7 cellular contexts compared by ENCODE assay signal in the genomic region with DNA sequence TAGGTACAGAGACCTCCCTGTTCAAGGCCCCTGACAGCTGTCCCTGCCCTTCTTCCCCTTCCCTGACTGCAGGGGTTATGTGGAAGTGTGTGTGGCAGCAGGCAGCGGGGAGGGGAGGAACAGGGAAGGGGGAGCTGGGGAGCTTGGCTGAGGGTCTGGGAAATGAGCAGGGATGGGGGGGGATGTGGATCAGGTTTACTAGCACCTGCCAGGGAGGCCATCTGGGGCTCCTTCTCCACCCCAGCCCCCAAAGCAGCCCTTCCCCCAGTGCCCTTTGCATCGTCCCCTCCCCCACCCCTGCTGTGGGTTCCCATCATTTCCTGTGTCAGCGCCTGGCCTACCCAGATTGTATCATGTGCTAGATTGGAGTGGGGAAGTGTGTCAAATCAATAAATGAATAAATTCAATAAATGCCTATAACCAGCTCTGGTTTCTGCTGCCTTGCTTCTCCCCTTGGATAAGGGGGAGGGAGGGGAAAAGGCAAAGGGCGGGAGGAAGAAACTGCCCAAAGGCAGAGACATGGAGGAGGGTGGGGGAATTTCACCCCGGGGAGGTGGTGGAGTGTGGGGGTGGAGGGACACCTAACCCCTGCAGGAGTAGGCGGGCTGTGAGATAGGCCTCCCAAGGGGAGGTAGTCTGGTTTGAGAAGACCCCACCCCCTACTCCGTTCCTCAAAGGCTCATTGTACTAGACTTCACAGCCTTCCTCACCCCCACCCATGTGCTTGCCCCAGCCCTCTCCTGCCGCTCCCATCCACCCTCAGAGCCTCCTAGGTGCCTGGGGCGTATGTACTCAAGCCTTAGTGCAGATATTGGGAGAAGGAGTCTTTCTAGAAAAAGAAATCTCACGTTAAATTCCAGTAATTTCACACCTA. TPM values are rescaled to one million over a fixed set of nuclear protein-coding genes. Genes with fewer than 3 reads are reported as not detected.
DNase-seq lines count a peak whose midpoint lies in the region; ATAC-seq, FAIRE-seq and TF ChIP-seq lines count a peak whose summit lies in the region.

No MANE protein-coding gene starts in this region.

- peaks cover 44% of the 10 kb centered on the region for H3K36me3 Mint-ChIP-seq in activated T-helper 2 cell treated with anti-CD3 and anti-CD28 coated beads, Interferon-gamma antibody, Interleukin-2, Interleukin-4, amounts not matched to agents 10 μg/mL and 5 μg/mL and 100 μg/mL, durations not matched to agents 14 hours and 24 hours and 36 hours (ENCODE audit: low read depth)

- H3K9me3 Mint-ChIP-seq in activated T-helper 2 cell treated with anti-CD3 and anti-CD28 coated beads, Interferon-gamma antibody, Interleukin-2, Interleukin-4, amounts not matched to agents 10 μg/mL and 5 μg/mL and 100 μg/mL, durations not matched to agents 14 hours and 24 hours and 36 hours, result no peaks in the 10 kb centered on the region

- FAIRE-seq in HepG2 (lab: Jason Lieb, UNC), result peak; percentile 44

- TF ChIP-seq CTCF in HepG2 (CRISPR knock-in tag; IDR thresholded peaks at IDR 0.05) (no peak), testis (IDR thresholded peaks at IDR 0.05) (no peak)

- no peaks in the 10 kb centered on the region for H4K20me1 ChIP-seq in HepG2 (ENCODE audit: insufficient read depth, low read length)

- TF ChIP-seq EP300 in HepG2 (IDR thresholded peaks at IDR 0.05; ENCODE audit: low read depth in 2 of 2, low read length in 2 of 2) (no peak), HepG2 (CRISPR knock-in tag; IDR thresholded peaks at IDR 0.05; ENCODE audit: borderline replicate concordance) (no peak)

- H3K4me3 ChIP-seq in HepG2 (replicated peaks in 1 of 3; ENCODE audit: insufficient read depth in 1 of 3, low read depth in 2 of 3, low read length in 3 of 3), result peak overlapping the region in 1 of 3 experiments; percentile 23; a peak in 2 of 6 replicates
- H3K4me3 ChIP-seq in thymus (ENCODE audit: low read length), result peak overlapping the region; percentile 48
- no peak overlapping the region for H3K4me3 ChIP-seq in testis

- TF ChIP-seq POLR2A in HepG2 (IDR thresholded peaks at IDR 0.05; ENCODE audit: insufficient read depth in 1 of 2, low read depth in 2 of 2, low read length in 2 of 2) (no peak), testis (IDR thresholded peaks at IDR 0.05) (no peak)

- H3K27ac Mint-ChIP-seq in activated T-helper 2 cell treated with anti-CD3 and anti-CD28 coated beads, Interferon-gamma antibody, Interleukin-2, Interleukin-4, amounts not matched to agents 10 μg/mL and 5 μg/mL and 100 μg/mL, durations not matched to agents 14 hours and 24 hours and 36 hours, result peak overlapping the region; percentile 92

- 39% methylated on average over 6 of the region's 10 CpGs for WGBS in HepG2 (ENCODE audit: low lambda C conversion rate)
- 5% methylated on average over 10 of the region's 10 CpGs for WGBS in thymus
- WGBS in testis, 2 donors, result 46 to 61% methylated on average over 6 to 10 of the region's 10 CpGs

- H3K4me2 ChIP-seq in HepG2 (ENCODE audit: low read depth, low read length), result peak overlapping the region; percentile 58

- peaks cover 59% of the 10 kb centered on the region for H3K4me1 Mint-ChIP-seq in activated T-helper 2 cell treated with anti-CD3 and anti-CD28 coated beads, Interferon-gamma antibody, Interleukin-2, Interleukin-4, amounts not matched to agents 10 μg/mL and 5 μg/mL and 100 μg/mL, durations not matched to agents 14 hours and 24 hours and 36 hours (ENCODE audit: low read depth)

- POLR2A ChIA-PET in HepG2 (lab: Yijun Ruan, JAX), result interaction anchor here (2.8 kb wide), 1 partner anchor 15 kb away, joined by 14 read pairs; a partner anchor contains a TSS

- no peaks in the 10 kb centered on the region for H3K36me3 ChIP-seq in HepG2 (replicated peaks in 1 of 2; ENCODE audit: control insufficient read depth in 1 of 2, insufficient read depth in 2 of 2, low read length in 2 of 2)
- H3K36me3 ChIP-seq in thymus (ENCODE audit: control insufficient read depth, insufficient read depth), result peaks cover 13% of the 10 kb centered on the region
- H3K36me3 ChIP-seq in testis (ENCODE audit: low read depth, missing control alignments), result no peaks in the 10 kb centered on the region

- ATAC-seq in GM21381 (IDR thresholded peaks at IDR 0.05; ENCODE audit: unreplicated experiment) (peak; percentile 42), HepG2 (peak; percentile 57)

- H3K79me2 ChIP-seq in HepG2 (ENCODE audit: insufficient read depth, low read length), result no peaks in the 10 kb centered on the region

- DNase-seq in NCI-H69 (lab: John Stamatoyannopoulos, UW), result peak; percentile 73
- DNase-seq in activated T-helper 2 cell treated with anti-CD3 and anti-CD28 coated beads, Interferon-gamma antibody, Interleukin-2, Interleukin-4, amounts not matched to agents 10 μg/mL and 5 μg/mL and 100 μg/mL, durations not matched to agents 14 hours and 24 hours and 36 hours (ENCODE audit: low spot score), result no peak
- DNase-seq in HepG2 (ENCODE audit: low spot score), result no peak
- no peak for DNase-seq in mesenteric fat pad (ENCODE audit: low spot score)
- DNase-seq in testis, result no peak

- H3K27me3 ChIP-seq in HepG2 (ENCODE audit: control insufficient read depth in 1 of 2, insufficient read depth in 2 of 2, low read length in 2 of 2), result no peaks in the 10 kb centered on the region
- H3K27me3 ChIP-seq in thymus (ENCODE audit: control insufficient read depth, insufficient read depth), result no peaks in the 10 kb centered on the region
- H3K27me3 ChIP-seq in testis, result no peaks in the 10 kb centered on the region

- no peaks in the 10 kb centered on the region for H3K27me3 Mint-ChIP-seq in activated T-helper 2 cell treated with anti-CD3 and anti-CD28 coated beads, Interferon-gamma antibody, Interleukin-2, Interleukin-4, amounts not matched to agents 10 μg/mL and 5 μg/mL and 100 μg/mL, durations not matched to agents 14 hours and 24 hours and 36 hours (ENCODE audit: low read depth)

- BruUV-seq in HepG2 (replicated peaks; lab: Mats Ljungman, UMichigan), result no TSS peak

- intact Hi-C loops in activated T-helper 2 cell treated with anti-CD3 and anti-CD28 coated beads, Interferon-gamma antibody, Interleukin-2, Interleukin-4, amounts not matched to agents 10 μg/mL and 5 μg/mL and 100 μg/mL, durations not matched to agents 14 hours and 24 hours and 36 hours (cut with micrococcal nuclease), result loop anchor here (1.0 to 5.0 kb wide), 3 partner anchors 8 to 429 kb away; a partner anchor contains a TSS
- intact Hi-C loops in HepG2 (cut with micrococcal nuclease; ENCODE audit: unreplicated experiment), result no loop called here
- intact Hi-C loops in testis (cut with DNase I; ENCODE audit: low total_unique reads), result no loop called here

- H3K27ac ChIP-seq in HepG2 (ENCODE audit: extremely low read length, insufficient read depth, low read length) (peak overlapping the region; percentile 18), thymus (ENCODE audit: low read depth) (peak overlapping the region; percentile 92), testis (peak overlapping the region in 1 of 2 donors; percentile 50)

- no peak overlapping the region for H2AFZ ChIP-seq in HepG2 (ENCODE audit: low read length)

- peaks cover 29% of the 10 kb centered on the region for H3K4me1 ChIP-seq in HepG2 (ENCODE audit: insufficient read depth, low read length)
- H3K4me1 ChIP-seq in thymus (ENCODE audit: control insufficient read depth, insufficient read depth, low read length), result peaks cover 15% of the 10 kb centered on the region
- peaks cover 10% of the 10 kb centered on the region for H3K4me1 ChIP-seq in testis

- CTCF ChIA-PET in HepG2 (lab: Yijun Ruan, JAX; ENCODE audit: low intra/inter-chr PET ratio, low total read pairs), result no interaction called here

- H3K9ac ChIP-seq in HepG2 (ENCODE audit: insufficient read depth, low read depth, low read length), result no peak overlapping the region

- H3K4me3 Mint-ChIP-seq in activated T-helper 2 cell treated with anti-CD3 and anti-CD28 coated beads, Interferon-gamma antibody, Interleukin-2, Interleukin-4, amounts not matched to agents 10 μg/mL and 5 μg/mL and 100 μg/mL, durations not matched to agents 14 hours and 24 hours and 36 hours (ENCODE audit: low read depth), result peak overlapping the region; percentile 82

- TF ChIP-seq RAD21 in HepG2 (CRISPR knock-in tag; IDR thresholded peaks at IDR 0.05), result no peak

- in situ Hi-C loops in HepG2 (cut with HindIII; ENCODE audit: extremely low pct_ligation_motif_present, low pct_unique_long_range_greater_than_20kb), result no loop called here

- no peaks in the 10 kb centered on the region for H3K9me3 ChIP-seq in HepG2 (ENCODE audit: low read length)
- no peaks in the 10 kb centered on the region for H3K9me3 ChIP-seq in thymus (ENCODE audit: control insufficient read depth)
- no peaks in the 10 kb centered on the region for H3K9me3 ChIP-seq in testis

RNA-seq across cellular contexts. Expression of a gene that starts 3.2 kb away (rescaled TPM):
- total RNA-seq in activated T-helper 2 cell treated with anti-CD3 and anti-CD28 coated beads, Interferon-gamma antibody, Interleukin-2, Interleukin-4, amounts not matched to agents 10 μg/mL and 5 μg/mL and 100 μg/mL, durations not matched to agents 14 hours and 24 hours and 36 hours, result 22.7 and 26.3 TPM in 2 replicates
- total RNA-seq in HepG2 (2016; rRNA removed; fragmentation: Illumina TruSeq; extraction: Trizol) (not detected in 2 replicates), mesenteric fat pad (2.2 TPM), testis (10 to 100 TPM in 1 of 2 donors, 1 to 10 TPM in 1; 2.8 to 13.2 TPM)
- total RNA-seq in HepG2 (2016; cell fraction: cytosol; rRNA removed; fragmentation: Illumina TruSeq; extraction: Trizol; ENCODE audit: low read depth), result not detected in 2 replicates
- not detected in 2 replicates for total RNA-seq in HepG2 (2016; cell fraction: insoluble cytoplasmic fraction; rRNA removed; fragmentation: Illumina TruSeq; extraction: Trizol)
- total RNA-seq in HepG2 (2016; cell fraction: membrane; rRNA removed; fragmentation: Illumina TruSeq; extraction: Trizol), result not detected in 2 replicates
- not detected in 2 replicates for total RNA-seq in HepG2 (2016; cell fraction: nucleus; rRNA removed; fragmentation: Illumina TruSeq; extraction: Trizol)
- polyA plus RNA-seq in HepG2 (2011; rRNA removed) (not detected in 2 replicates), thymus (40.8 TPM), testis (ENCODE audit: insufficient read depth, low read depth, low replicate concordance) (22.9 TPM)
- not detected in 2 replicates for polyA plus RNA-seq in HepG2 (2011; cell fraction: cytosol; rRNA removed)
- polyA plus RNA-seq in HepG2 (2011; cell fraction: nucleus; rRNA removed), result not detected in 2 replicates
- not detected in 2 replicates for polyA plus RNA-seq in HepG2 (2012)
- polyA plus RNA-seq in HepG2 (2016; cell fraction: cytosol; fragmentation: Illumina TruSeq; extraction: Trizol; ENCODE audit: low read depth), result not detected in 2 replicates
- not detected in 2 replicates for polyA plus RNA-seq in HepG2 (2016; cell fraction: insoluble cytoplasmic fraction; fragmentation: Illumina TruSeq; extraction: Trizol; ENCODE audit: low read depth)
- polyA plus RNA-seq in HepG2 (2016; cell fraction: membrane; fragmentation: Illumina TruSeq; extraction: Trizol; ENCODE audit: low read depth), result not detected in 2 replicates
- polyA plus RNA-seq in HepG2 (2016; cell fraction: nucleus; fragmentation: Illumina TruSeq; extraction: Trizol; ENCODE audit: insufficient read depth, low read depth), result not detected in 2 replicates
- polyA minus RNA-seq in HepG2 (2011; rRNA and poly(A)+ RNA removed; ENCODE audit: low replicate concordance), result not detected in 2 replicates
- polyA minus RNA-seq in HepG2 (2011; cell fraction: cytosol; rRNA and poly(A)+ RNA removed), result not detected in 2 replicates
- not detected in 2 replicates for polyA minus RNA-seq in HepG2 (2011; cell fraction: nucleus; rRNA and poly(A)+ RNA removed)

RNA-seq across cellular contexts. Expression of a gene that starts 7.7 kb away (rescaled TPM):
- total RNA-seq in activated T-helper 2 cell treated with anti-CD3 and anti-CD28 coated beads, Interferon-gamma antibody, Interleukin-2, Interleukin-4, amounts not matched to agents 10 μg/mL and 5 μg/mL and 100 μg/mL, durations not matched to agents 14 hours and 24 hours and 36 hours, result 10.6 and 11.6 TPM in 2 replicates
- total RNA-seq in HepG2 (2016; rRNA removed; fragmentation: Illumina TruSeq; extraction: Trizol) (4.6 and 5.7 TPM in 2 replicates), mesenteric fat pad (24.7 TPM), testis (10 to 100 TPM; 58.0 to 71.8 TPM)
- 0.30 and 1.5 TPM in 2 replicates for total RNA-seq in HepG2 (2016; cell fraction: cytosol; rRNA removed; fragmentation: Illumina TruSeq; extraction: Trizol; ENCODE audit: low read depth)
- total RNA-seq in HepG2 (2016; cell fraction: insoluble cytoplasmic fraction; rRNA removed; fragmentation: Illumina TruSeq; extraction: Trizol), result 4.6 and 5.7 TPM in 2 replicates
- total RNA-seq in HepG2 (2016; cell fraction: membrane; rRNA removed; fragmentation: Illumina TruSeq; extraction: Trizol), result 3.1 TPM in 2 replicates
- 2.4 and 2.8 TPM in 2 replicates for total RNA-seq in HepG2 (2016; cell fraction: nucleus; rRNA removed; fragmentation: Illumina TruSeq; extraction: Trizol)
- polyA plus RNA-seq in HepG2 (2011; rRNA removed) (5.1 and 9.3 TPM in 2 replicates), thymus (12.3 TPM), testis (ENCODE audit: insufficient read depth, low read depth, low replicate concordance) (39.5 TPM)
- 6.1 and 8.2 TPM in 2 replicates for polyA plus RNA-seq in HepG2 (2011; cell fraction: cytosol; rRNA removed)
- 14.5 and 16.7 TPM in 2 replicates for polyA plus RNA-seq in HepG2 (2011; cell fraction: nucleus; rRNA removed)
- 13.5 and 14.3 TPM in 2 replicates for polyA plus RNA-seq in HepG2 (2012)
- polyA plus RNA-seq in HepG2 (2016; cell fraction: cytosol; fragmentation: Illumina TruSeq; extraction: Trizol; ENCODE audit: low read depth), result 0.55 and 0.83 TPM in 2 replicates
- polyA plus RNA-seq in HepG2 (2016; cell fraction: insoluble cytoplasmic fraction; fragmentation: Illumina TruSeq; extraction: Trizol; ENCODE audit: low read depth), result 5.2 and 5.4 TPM in 2 replicates
- polyA plus RNA-seq in HepG2 (2016; cell fraction: membrane; fragmentation: Illumina TruSeq; extraction: Trizol; ENCODE audit: low read depth), result 2.1 and 2.8 TPM in 2 replicates
- polyA plus RNA-seq in HepG2 (2016; cell fraction: nucleus; fragmentation: Illumina TruSeq; extraction: Trizol; ENCODE audit: insufficient read depth, low read depth), result 6.1 and 6.7 TPM in 2 replicates
- polyA minus RNA-seq in HepG2 (2011; rRNA and poly(A)+ RNA removed; ENCODE audit: low replicate concordance), result 12.4 and 27.0 TPM in 2 replicates
- polyA minus RNA-seq in HepG2 (2011; cell fraction: cytosol; rRNA and poly(A)+ RNA removed), result 5.9 and 7.5 TPM in 2 replicates
- polyA minus RNA-seq in HepG2 (2011; cell fraction: nucleus; rRNA and poly(A)+ RNA removed), result 0.77 and 1.6 TPM in 2 replicates

RNA-seq across cellular contexts. Expression of a gene that starts 8.0 kb away (rescaled TPM):
- total RNA-seq in activated T-helper 2 cell treated with anti-CD3 and anti-CD28 coated beads, Interferon-gamma antibody, Interleukin-2, Interleukin-4, amounts not matched to agents 10 μg/mL and 5 μg/mL and 100 μg/mL, durations not matched to agents 14 hours and 24 hours and 36 hours, result 358 and 366 TPM in 2 replicates
- total RNA-seq in HepG2 (2016; rRNA removed; fragmentation: Illumina TruSeq; extraction: Trizol) (not detected in 2 replicates), mesenteric fat pad (5.8 TPM), testis (1 to 10 TPM; 1.7 to 7.7 TPM)
- not detected in 2 replicates for total RNA-seq in HepG2 (2016; cell fraction: cytosol; rRNA removed; fragmentation: Illumina TruSeq; extraction: Trizol; ENCODE audit: low read depth)
- not detected in 2 replicates for total RNA-seq in HepG2 (2016; cell fraction: insoluble cytoplasmic fraction; rRNA removed; fragmentation: Illumina TruSeq; extraction: Trizol)
- not detected in 2 replicates for total RNA-seq in HepG2 (2016; cell fraction: membrane; rRNA removed; fragmentation: Illumina TruSeq; extraction: Trizol)
- not detected in 2 replicates for total RNA-seq in HepG2 (2016; cell fraction: nucleus; rRNA removed; fragmentation: Illumina TruSeq; extraction: Trizol)
- polyA plus RNA-seq in HepG2 (2011; rRNA removed) (0.98 and 1.1 TPM in 2 replicates), thymus (197 TPM), testis (ENCODE audit: insufficient read depth, low read depth, low replicate concordance) (6.8 TPM)
- polyA plus RNA-seq in HepG2 (2011; cell fraction: cytosol; rRNA removed), result 1.6 and 1.8 TPM in 2 replicates
- polyA plus RNA-seq in HepG2 (2011; cell fraction: nucleus; rRNA removed), result 0.56 and 1.6 TPM in 2 replicates
- polyA plus RNA-seq in HepG2 (2012), result 0.99 and 1.7 TPM in 2 replicates
- polyA plus RNA-seq in HepG2 (2016; cell fraction: cytosol; fragmentation: Illumina TruSeq; extraction: Trizol; ENCODE audit: low read depth), result not detected in 2 replicates
- polyA plus RNA-seq in HepG2 (2016; cell fraction: insoluble cytoplasmic fraction; fragmentation: Illumina TruSeq; extraction: Trizol; ENCODE audit: low read depth), result not detected in 2 replicates
- not detected in 2 replicates for polyA plus RNA-seq in HepG2 (2016; cell fraction: membrane; fragmentation: Illumina TruSeq; extraction: Trizol; ENCODE audit: low read depth)
- not detected in 2 replicates for polyA plus RNA-seq in HepG2 (2016; cell fraction: nucleus; fragmentation: Illumina TruSeq; extraction: Trizol; ENCODE audit: insufficient read depth, low read depth)
- polyA minus RNA-seq in HepG2 (2011; rRNA and poly(A)+ RNA removed; ENCODE audit: low replicate concordance), result 0.84 and 1.5 TPM in 2 replicates
- polyA minus RNA-seq in HepG2 (2011; cell fraction: cytosol; rRNA and poly(A)+ RNA removed), result 0.79 TPM in 1 of 2 replicates, not detected in the other
- polyA minus RNA-seq in HepG2 (2011; cell fraction: nucleus; rRNA and poly(A)+ RNA removed), result 0.26 TPM in 1 of 2 replicates, not detected in the other

RNA-seq across cellular contexts. Expression of a gene that starts 15.0 kb away (rescaled TPM):
- total RNA-seq in activated T-helper 2 cell treated with anti-CD3 and anti-CD28 coated beads, Interferon-gamma antibody, Interleukin-2, Interleukin-4, amounts not matched to agents 10 μg/mL and 5 μg/mL and 100 μg/mL, durations not matched to agents 14 hours and 24 hours and 36 hours, result 71.1 and 71.3 TPM in 2 replicates
- 15.0 and 16.0 TPM in 2 replicates for total RNA-seq in HepG2 (2016; rRNA removed; fragmentation: Illumina TruSeq; extraction: Trizol)
- total RNA-seq in HepG2 (2016; cell fraction: cytosol; rRNA removed; fragmentation: Illumina TruSeq; extraction: Trizol; ENCODE audit: low read depth), result 0.81 and 2.3 TPM in 2 replicates
- total RNA-seq in HepG2 (2016; cell fraction: insoluble cytoplasmic fraction; rRNA removed; fragmentation: Illumina TruSeq; extraction: Trizol), result 12.8 and 12.9 TPM in 2 replicates
- total RNA-seq in HepG2 (2016; cell fraction: membrane; rRNA removed; fragmentation: Illumina TruSeq; extraction: Trizol), result 3.6 and 6.7 TPM in 2 replicates
- total RNA-seq in HepG2 (2016; cell fraction: nucleus; rRNA removed; fragmentation: Illumina TruSeq; extraction: Trizol), result 13.4 and 18.0 TPM in 2 replicates
- polyA plus RNA-seq in HepG2 (2011; rRNA removed), result 9.4 and 13.5 TPM in 2 replicates
- 3.7 TPM in 2 replicates for polyA plus RNA-seq in HepG2 (2011; cell fraction: cytosol; rRNA removed)
- polyA plus RNA-seq in HepG2 (2011; cell fraction: nucleus; rRNA removed), result 49.9 and 57.8 TPM in 2 replicates
- 12.9 and 17.5 TPM in 2 replicates for polyA plus RNA-seq in HepG2 (2012)
- 0.80 and 1.2 TPM in 2 replicates for polyA plus RNA-seq in HepG2 (2016; cell fraction: cytosol; fragmentation: Illumina TruSeq; extraction: Trizol; ENCODE audit: low read depth)
- 10.9 and 15.7 TPM in 2 replicates for polyA plus RNA-seq in HepG2 (2016; cell fraction: insoluble cytoplasmic fraction; fragmentation: Illumina TruSeq; extraction: Trizol; ENCODE audit: low read depth)
- 1.8 and 2.1 TPM in 2 replicates for polyA plus RNA-seq in HepG2 (2016; cell fraction: membrane; fragmentation: Illumina TruSeq; extraction: Trizol; ENCODE audit: low read depth)
- polyA plus RNA-seq in HepG2 (2016; cell fraction: nucleus; fragmentation: Illumina TruSeq; extraction: Trizol; ENCODE audit: insufficient read depth, low read depth), result 29.0 and 30.1 TPM in 2 replicates
- 75.3 and 81.1 TPM in 2 replicates for polyA minus RNA-seq in HepG2 (2011; rRNA and poly(A)+ RNA removed; ENCODE audit: low replicate concordance)
- polyA minus RNA-seq in HepG2 (2011; cell fraction: cytosol; rRNA and poly(A)+ RNA removed), result 20.1 and 24.4 TPM in 2 replicates
- 38.9 and 40.7 TPM in 2 replicates for polyA minus RNA-seq in HepG2 (2011; cell fraction: nucleus; rRNA and poly(A)+ RNA removed)
- 9.3 TPM for polyA plus RNA-seq in thymus
- total RNA-seq in mesenteric fat pad, result 46.7 TPM
- total RNA-seq in testis, result 100 to 1,000 TPM; 102 to 110 TPM
- 35.0 TPM for polyA plus RNA-seq in testis (ENCODE audit: insufficient read depth, low read depth, low replicate concordance)

RNA-seq across cellular contexts. Expression of a gene that starts 35.2 kb away (rescaled TPM):
- 49.9 and 50.1 TPM in 2 replicates for total RNA-seq in activated T-helper 2 cell treated with anti-CD3 and anti-CD28 coated beads, Interferon-gamma antibody, Interleukin-2, Interleukin-4, amounts not matched to agents 10 μg/mL and 5 μg/mL and 100 μg/mL, durations not matched to agents 14 hours and 24 hours and 36 hours
- total RNA-seq in HepG2 (2016; rRNA removed; fragmentation: Illumina TruSeq; extraction: Trizol) (42.2 and 51.5 TPM in 2 replicates), mesenteric fat pad (53.6 TPM), testis (10 to 100 TPM; 35.4 to 53.1 TPM)
- total RNA-seq in HepG2 (2016; cell fraction: cytosol; rRNA removed; fragmentation: Illumina TruSeq; extraction: Trizol; ENCODE audit: low read depth), result 8.1 and 9.0 TPM in 2 replicates
- 42.0 and 54.6 TPM in 2 replicates for total RNA-seq in HepG2 (2016; cell fraction: insoluble cytoplasmic fraction; rRNA removed; fragmentation: Illumina TruSeq; extraction: Trizol)
- total RNA-seq in HepG2 (2016; cell fraction: membrane; rRNA removed; fragmentation: Illumina TruSeq; extraction: Trizol), result 26.7 and 30.4 TPM in 2 replicates
- total RNA-seq in HepG2 (2016; cell fraction: nucleus; rRNA removed; fragmentation: Illumina TruSeq; extraction: Trizol), result 16.7 and 17.5 TPM in 2 replicates
- polyA plus RNA-seq in HepG2 (2011; rRNA removed) (27.3 and 30.3 TPM in 2 replicates), thymus (23.5 TPM), testis (ENCODE audit: insufficient read depth, low read depth, low replicate concordance) (39.4 TPM)
- 30.4 and 35.9 TPM in 2 replicates for polyA plus RNA-seq in HepG2 (2011; cell fraction: cytosol; rRNA removed)
- polyA plus RNA-seq in HepG2 (2011; cell fraction: nucleus; rRNA removed), result 10.6 and 13.1 TPM in 2 replicates
- 20.1 and 25.5 TPM in 2 replicates for polyA plus RNA-seq in HepG2 (2012)
- polyA plus RNA-seq in HepG2 (2016; cell fraction: cytosol; fragmentation: Illumina TruSeq; extraction: Trizol; ENCODE audit: low read depth), result 7.3 and 7.7 TPM in 2 replicates
- polyA plus RNA-seq in HepG2 (2016; cell fraction: insoluble cytoplasmic fraction; fragmentation: Illumina TruSeq; extraction: Trizol; ENCODE audit: low read depth), result 42.0 and 47.5 TPM in 2 replicates
- 18.3 and 21.3 TPM in 2 replicates for polyA plus RNA-seq in HepG2 (2016; cell fraction: membrane; fragmentation: Illumina TruSeq; extraction: Trizol; ENCODE audit: low read depth)
- polyA plus RNA-seq in HepG2 (2016; cell fraction: nucleus; fragmentation: Illumina TruSeq; extraction: Trizol; ENCODE audit: insufficient read depth, low read depth), result 20.9 and 23.9 TPM in 2 replicates
- polyA minus RNA-seq in HepG2 (2011; rRNA and poly(A)+ RNA removed; ENCODE audit: low replicate concordance), result 82.2 and 230 TPM in 2 replicates
- 24.5 and 26.7 TPM in 2 replicates for polyA minus RNA-seq in HepG2 (2011; cell fraction: cytosol; rRNA and poly(A)+ RNA removed)
- polyA minus RNA-seq in HepG2 (2011; cell fraction: nucleus; rRNA and poly(A)+ RNA removed), result 12.0 and 15.5 TPM in 2 replicates

Comparison
In these comparisons a context has a peak if more than half of its experiments do, and no peak if none do; other contexts are left out.
1. RNA of a gene that starts 8.0 kb away (total RNA-seq): 358 to 366 TPM in activated T-helper 2 cell treated with anti-CD3 and anti-CD28 coated beads, Interferon-gamma antibody, Interleukin-2, Interleukin-4, amounts not matched to agents 10 μg/mL and 5 μg/mL and 100 μg/mL, durations not matched to agents 14 hours and 24 hours and 36 hours; 1.7 to 7.7 TPM in testis, 5.8 TPM in mesenteric fat pad (single experiment) and not detected in HepG2; every median in the first group is over 10 times any median in the second.